8 cellular contexts compared by ENCODE assay signal in the genomic region with DNA sequence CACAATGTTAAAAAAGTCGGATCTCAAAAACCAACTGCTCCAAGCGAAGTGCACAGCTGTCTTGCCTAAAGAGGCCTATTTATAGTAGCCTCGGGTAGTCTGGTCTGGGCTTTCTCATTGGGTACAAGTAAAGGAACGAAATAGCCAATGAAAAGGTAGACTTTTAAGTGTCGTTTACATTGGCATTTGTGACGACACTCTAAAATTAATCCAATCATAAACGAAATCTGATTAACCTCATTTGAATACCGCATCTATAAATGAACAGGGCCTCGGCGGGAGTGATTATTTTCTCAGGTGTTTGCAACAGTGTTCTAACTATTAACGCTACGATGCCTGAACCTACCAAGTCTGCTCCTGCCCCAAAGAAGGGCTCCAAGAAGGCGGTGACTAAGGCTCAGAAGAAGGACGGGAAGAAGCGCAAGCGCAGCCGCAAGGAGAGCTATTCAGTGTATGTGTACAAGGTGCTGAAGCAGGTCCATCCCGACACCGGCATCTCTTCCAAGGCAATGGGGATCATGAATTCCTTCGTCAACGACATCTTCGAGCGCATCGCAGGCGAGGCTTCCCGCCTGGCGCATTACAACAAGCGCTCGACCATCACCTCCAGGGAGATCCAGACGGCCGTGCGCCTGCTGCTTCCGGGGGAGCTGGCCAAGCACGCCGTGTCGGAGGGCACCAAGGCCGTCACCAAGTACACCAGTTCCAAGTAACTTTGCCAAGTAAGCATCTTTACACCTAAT.
A peak's percentile ranks its signal among the peaks of the same experiment; 100 is the strongest.
DNase-seq lines count a peak whose midpoint lies in the region; ATAC-seq and TF ChIP-seq lines count a peak whose summit lies in the region.

No MANE protein-coding gene starts in this region.

- H3K4me3 ChIP-seq in GM12865 (ENCODE audit: low read depth, low read length) (peak overlapping the region; percentile 84), heart right ventricle (peak overlapping the region; percentile 15 to 97 (median 79)), upper lobe of left lung (peak overlapping the region; percentile 49 to 74 (median 66))

- ATAC-seq in HG02763 (IDR thresholded peaks at IDR 0.05; ENCODE audit: unreplicated experiment) (peak; percentile 62), heart right ventricle (peak; percentile 84 to 93 (median 90)), upper lobe of left lung (ENCODE audit: low FRiP score in 2 of 2) (peak; percentile 89 to 94)

- H3K27me3 ChIP-seq in heart right ventricle (no peaks in the 10 kb centered on the region), upper lobe of left lung (no peaks in the 10 kb centered on the region)

- DNase-seq in GM12865 (ENCODE audit: low read depth) (peak; percentile 97), NCI-H1436 (lab: John Stamatoyannopoulos, UW) (peak; percentile 97), SW480 (ENCODE audit: low spot score) (peak; percentile 98), amniotic epithelial cell (ENCODE audit: low read depth) (peak; percentile 99), heart right ventricle (peak; percentile 68 to 86), pons (ENCODE audit: low spot score) (peak; percentile 100), upper lobe of left lung (peak; percentile 84 to 90)

- intact Hi-C loops in heart right ventricle (cut with DNase I): loop anchor here in 6 of 10 donors (1.0 to 10.0 kb wide), 10 partner anchors 33 to 131 kb away; a partner anchor contains a TSS

- H3K4me1 ChIP-seq in heart right ventricle: peaks cover 4 to 31% (median 21%) of the 10 kb centered on the region in 9 donors
- H3K4me1 ChIP-seq in upper lobe of left lung: peaks cover 13 to 27% (median 20%) of the 10 kb centered on the region in 4 donors

- H3K36me3 ChIP-seq in heart right ventricle: peaks cover 0 to 7% (median 0%) of the 10 kb centered on the region in 9 donors
- H3K36me3 ChIP-seq in upper lobe of left lung: no peaks in the 10 kb centered on the region

- TF ChIP-seq CTCF in GM12865 (IDR thresholded peaks at IDR 0.05; ENCODE audit: insufficient read depth, low read depth, low read length, missing control alignments): no peak
- no peak for TF ChIP-seq CTCF in heart right ventricle (IDR thresholded peaks at IDR 0.05)
- TF ChIP-seq CTCF in upper lobe of left lung (IDR thresholded peaks at IDR 0.05): peak in 1 of 6 experiments; percentile 12

- peak; percentile 92 to 100 (median 96) for TF ChIP-seq POLR2A in upper lobe of left lung (IDR thresholded peaks at IDR 0.05)

- WGBS in heart right ventricle, 2 donors: 0 to 1% methylated on average over 37 of the region's 37 CpGs
- 0% methylated on average over 21 to 37 of the region's 37 CpGs for WGBS in upper lobe of left lung, 2 donors

- peak in 2 of 4 donors; percentile 27 to 81 for TF ChIP-seq EP300 in upper lobe of left lung (IDR thresholded peaks at IDR 0.05)

- H3K9me3 ChIP-seq in heart right ventricle: no peaks in the 10 kb centered on the region
- no peaks in the 10 kb centered on the region for H3K9me3 ChIP-seq in upper lobe of left lung

- H3K27ac ChIP-seq in heart right ventricle: peak overlapping the region; percentile 16 to 98 (median 94)
- peak overlapping the region; percentile 90 to 98 (median 94) for H3K27ac ChIP-seq in upper lobe of left lung

Comparison
In these comparisons a context has a peak if more than half of its experiments do, and no peak if none do; other contexts are left out.
1. Peak in every context shown above with its lines: DNase-seq, ATAC-seq, H3K4me3 ChIP-seq and H3K27ac ChIP-seq.